8 cellular contexts compared by ENCODE assay signal in genomic region chr3:129413687-129414506, GRCh38. TPM values are rescaled to one million over a fixed set of nuclear protein-coding genes. Genes with fewer than 3 reads are reported as not detected.
DNase-seq lines count a peak whose midpoint lies in the region; ATAC-seq and TF ChIP-seq lines count a peak whose summit lies in the region.

No MANE protein-coding gene starts in this region.

- H3K27me3 Mint-ChIP-seq in CD4-positive, alpha-beta memory T cell, result peaks cover 0 to 2% of the 10 kb centered on the region in 2 donors

- H3K4me3 ChIP-seq in BJ (ENCODE audit: low read depth, low read length) (no peak overlapping the region), dorsolateral prefrontal cortex (no peak overlapping the region)
- no peak overlapping the region for H3K4me3 ChIP-seq in CD4-positive, alpha-beta memory T cell (ENCODE audit: low read length in 2 of 2)

- no peak overlapping the region for H3K27ac ChIP-seq in dorsolateral prefrontal cortex
- no peak overlapping the region for H3K27ac ChIP-seq in CD4-positive, alpha-beta memory T cell (ENCODE audit: low read depth, low read length)

- no peak overlapping the region for H3K4me3 Mint-ChIP-seq in CD4-positive, alpha-beta memory T cell

- intact Hi-C loops in dorsolateral prefrontal cortex (cut with DNase I), result no loop called here
- intact Hi-C loops in CD4-positive, alpha-beta memory T cell (cut with micrococcal nuclease), result no loop called here

- TF ChIP-seq CTCF in BJ (IDR thresholded peaks at IDR 0.05; ENCODE audit: insufficient read depth, low read depth, low read length), result no peak
- no peak for TF ChIP-seq CTCF in dorsolateral prefrontal cortex (IDR thresholded peaks at IDR 0.05 in 54 of 56, conservative IDR thresholded peaks at IDR 0.05 in 2 of 56; ENCODE audit: low read depth in 1 of 56, partially characterized antibody in 56 of 56)

- H3K9me3 ChIP-seq in CD4-positive, alpha-beta memory T cell (ENCODE audit: control insufficient read depth in 1 of 2, low read length in 2 of 2), result no peaks in the 10 kb centered on the region

- no peaks in the 10 kb centered on the region for H3K4me1 ChIP-seq in CD4-positive, alpha-beta memory T cell (ENCODE audit: insufficient read depth, low read length)

- no peaks in the 10 kb centered on the region for H3K4me1 Mint-ChIP-seq in CD4-positive, alpha-beta memory T cell

- POLR2A ChIA-PET in BJ (lab: Charles Lee), result interaction anchor here (0.6 kb wide), 1 partner anchor 164 kb away, joined by 3 read pairs; no protein-coding TSS in a partner anchor
- POLR2A ChIA-PET in CD4-positive, alpha-beta memory T cell (lab: Charles Lee; ENCODE audit: partially characterized antibody), result no interaction called here

- H3K27me3 ChIP-seq in BJ (ENCODE audit: control insufficient read depth, insufficient read depth, low read length) (no peaks in the 10 kb centered on the region), dorsolateral prefrontal cortex (no peaks in the 10 kb centered on the region)
- no peaks in the 10 kb centered on the region for H3K27me3 ChIP-seq in CD4-positive, alpha-beta memory T cell (ENCODE audit: insufficient read depth, low read length)

- no peak overlapping the region for H3K27ac Mint-ChIP-seq in CD4-positive, alpha-beta memory T cell

- no peaks in the 10 kb centered on the region for H3K36me3 ChIP-seq in BJ (ENCODE audit: control insufficient read depth, insufficient read depth, low read length)
- no peaks in the 10 kb centered on the region for H3K36me3 ChIP-seq in CD4-positive, alpha-beta memory T cell (ENCODE audit: insufficient read depth, low read length)

- ATAC-seq in GM21619 (IDR thresholded peaks at IDR 0.05; ENCODE audit: unreplicated experiment), result peak; percentile 93

- no peaks in the 10 kb centered on the region for H3K9me3 Mint-ChIP-seq in CD4-positive, alpha-beta memory T cell

- CTCF ChIA-PET in BJ (lab: Yijun Ruan, JAX), result interaction anchor here (1.3 to 2.1 kb wide), 3 partner anchors 9 to 14 kb away, joined by 3 to 6 read pairs (median 4); no protein-coding TSS in a partner anchor
- CTCF ChIA-PET in CD4-positive, alpha-beta memory T cell (lab: Charles Lee; ENCODE audit: partially characterized antibody), result interaction anchor here (2.1 kb wide), 1 partner anchor 14 kb away, joined by 10 read pairs; no protein-coding TSS in a partner anchor

- no peaks in the 10 kb centered on the region for H3K36me3 Mint-ChIP-seq in CD4-positive, alpha-beta memory T cell

- DNase-seq in BJ (ENCODE audit: low read depth) (peak; percentile 83), LoVo (ENCODE audit: low spot score) (peak; percentile 57), germinal center (ENCODE audit: low spot score) (peak; percentile 48), NCI-H446 (lab: John Stamatoyannopoulos, UW) (no peak), dorsolateral prefrontal cortex (no peak), cortex of kidney (lab: John Stamatoyannopoulos, UW) (no peak)
- no peak for DNase-seq in CD4-positive, alpha-beta memory T cell

RNA-seq across cellular contexts. Expression of gene EFCAB12, which starts 14.5 kb away (rescaled TPM):
- 0.02 and 0.05 TPM in 2 replicates for polyA plus RNA-seq in BJ (2011; rRNA removed)
- not detected in 2 replicates for polyA minus RNA-seq in BJ (2011; rRNA and poly(A)+ RNA removed)
- total RNA-seq in dorsolateral prefrontal cortex, result 1 to 10 TPM; 2.0 to 10.0 (median 4.5) TPM
- total RNA-seq in CD4-positive, alpha-beta memory T cell, result 1 to 10 TPM; 1.5 to 1.6 TPM
- under 1 TPM in 1 of 2 donors, not detected in 1; 0.09 TPM for polyA plus RNA-seq in CD4-positive, alpha-beta memory T cell

RNA-seq across cellular contexts. Expression of gene MBD4, which starts 25.9 kb away (rescaled TPM):
- polyA plus RNA-seq in BJ (2011; rRNA removed), result 17.5 and 24.9 TPM in 2 replicates
- polyA minus RNA-seq in BJ (2011; rRNA and poly(A)+ RNA removed), result 5.7 and 9.4 TPM in 2 replicates
- total RNA-seq in dorsolateral prefrontal cortex, result 10 to 100 TPM; 23.7 to 45.4 (median 31.5) TPM
- 10 to 100 TPM; 52.4 to 58.0 TPM for total RNA-seq in CD4-positive, alpha-beta memory T cell
- 10 to 100 TPM; 36.6 to 52.9 TPM for polyA plus RNA-seq in CD4-positive, alpha-beta memory T cell

RNA-seq across cellular contexts. Expression of gene IFT122, which starts 26.1 kb away (rescaled TPM):
- 15.8 and 27.8 TPM in 2 replicates for polyA plus RNA-seq in BJ (2011; rRNA removed)
- 30.4 and 48.9 TPM in 2 replicates for polyA minus RNA-seq in BJ (2011; rRNA and poly(A)+ RNA removed)
- 10 to 100 TPM; 38.5 to 96.5 (median 58.5) TPM for total RNA-seq in dorsolateral prefrontal cortex
- total RNA-seq in CD4-positive, alpha-beta memory T cell, result 10 to 100 TPM; 20.0 to 21.8 TPM
- polyA plus RNA-seq in CD4-positive, alpha-beta memory T cell, result 1 to 10 TPM; 5.3 to 5.8 TPM

Comparison
In these comparisons a context has a peak if more than half of its experiments do, and no peak if none do; other contexts are left out.
1. DNase-seq: peak in BJ (single experiment), LoVo (single experiment) and germinal center (single experiment); none in NCI-H446 (0 of 2), dorsolateral prefrontal cortex (0 of 10), CD4-positive, alpha-beta memory T cell (0 of 5) and cortex of kidney (single experiment).